ENCODE assay signal across 26 cellular contexts in the genomic region with DNA sequence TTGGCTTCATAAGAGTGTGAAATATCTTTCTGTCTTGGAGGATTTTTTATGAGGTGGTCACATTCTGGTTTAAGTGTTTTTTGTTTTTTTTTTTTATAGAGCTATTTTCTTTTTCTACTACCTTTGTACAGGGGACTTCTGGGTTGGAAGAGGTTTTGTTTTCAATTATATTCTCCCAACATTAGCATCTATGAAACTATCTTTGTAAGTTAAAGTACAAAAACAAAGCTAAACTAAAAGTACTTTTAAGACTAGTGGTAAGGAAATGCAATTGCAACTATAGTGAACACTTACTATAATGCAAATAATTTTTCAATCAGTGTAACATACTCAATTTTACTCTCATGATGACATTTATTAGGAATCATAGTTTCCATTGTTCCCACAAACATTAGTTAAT.
DNase-seq lines count a peak whose midpoint lies in the region; ATAC-seq and TF ChIP-seq lines count a peak whose summit lies in the region.
"Had no signal": no experiment of that assay in that cellular context is flagged by ENCODE, and none has a peak within 500 bp of the region (broad histone marks: within the 10 kb centered on the region; RNA-seq: fewer than 3 reads in every experiment).

No MANE protein-coding gene starts in this region.

- no peaks in the 10 kb centered on the region for H3K4me1 Mint-ChIP-seq in chondrocyte (ENCODE audit: low read depth)
- no peaks in the 10 kb centered on the region for H3K4me1 Mint-ChIP-seq in osteocyte (ENCODE audit: unreplicated experiment)
- H3K4me1 Mint-ChIP-seq: activated B cell treated with CpG ODN at 0.5 μM for 24 hours; central memory CD8-positive, alpha-beta T cell; stimulated activated naive CD8-positive, alpha-beta T cell treated with anti-CD3 and anti-CD28 coated beads, Interleukin-15, amount 100 ng/mL, for 72 hours had no signal

- ATAC-seq in heart right ventricle (no peak), gastrocnemius medialis (no peak)
- ATAC-seq: left colon; Panc1; stimulated activated naive CD8-positive, alpha-beta T cell treated with anti-CD3 and anti-CD28 coated beads, Interleukin-15, amount 100 ng/mL, for 72 hours had no signal

- H3F3A ChIP-seq in Loucy (ENCODE audit: low read depth): no peaks in the 10 kb centered on the region

- H4K20me1 ChIP-seq in Loucy (ENCODE audit: insufficient read depth, low read length, poor library complexity, severe bottlenecking): no peaks in the 10 kb centered on the region

- H3K9ac ChIP-seq in Loucy (ENCODE audit: low read depth, low read length, poor library complexity, severe bottlenecking): no peak overlapping the region

- no peak overlapping the region for H3K4me3 ChIP-seq in GM12864 (ENCODE audit: low read depth, low read length)
- no peak overlapping the region for H3K4me3 ChIP-seq in Loucy (ENCODE audit: low read length, poor library complexity, severe bottlenecking)
- no peak overlapping the region for H3K4me3 ChIP-seq in heart right ventricle
- no peak overlapping the region for H3K4me3 ChIP-seq in gastrocnemius medialis
- H3K4me3 ChIP-seq: SK-N-MC, tibial nerve had no signal

- no peak overlapping the region for H3K4me2 ChIP-seq in Loucy (ENCODE audit: low read depth, low read length, poor library complexity, severe bottlenecking)

- H3K36me3 ChIP-seq in Loucy (ENCODE audit: insufficient read depth, low read length): no peaks in the 10 kb centered on the region
- no peaks in the 10 kb centered on the region for H3K36me3 ChIP-seq in heart right ventricle
- no peaks in the 10 kb centered on the region for H3K36me3 ChIP-seq in gastrocnemius medialis
- H3K36me3 ChIP-seq: tibial nerve had no signal

- H3K9me3 Mint-ChIP-seq in chondrocyte (ENCODE audit: low read depth) (no peaks in the 10 kb centered on the region), osteocyte (ENCODE audit: unreplicated experiment) (peaks cover 6% of the 10 kb centered on the region)

- in situ Hi-C loops in gastrocnemius medialis (cut with MboI; ENCODE audit: low sequenced_read_pairs in 4 of 4): no loop called here

- H3K79me2 ChIP-seq in Loucy (ENCODE audit: insufficient read depth, low read length): no peaks in the 10 kb centered on the region

- H3K27me3 ChIP-seq in Loucy (ENCODE audit: insufficient read depth, low read length, poor library complexity, severe bottlenecking): no peaks in the 10 kb centered on the region
- H3K27me3 ChIP-seq in heart right ventricle: no peaks in the 10 kb centered on the region
- H3K27me3 ChIP-seq in gastrocnemius medialis: no peaks in the 10 kb centered on the region
- H3K27me3 ChIP-seq: tibial nerve had no signal

- H3K27me3 Mint-ChIP-seq in chondrocyte (ENCODE audit: low read depth) (peaks cover 10% of the 10 kb centered on the region), osteocyte (ENCODE audit: unreplicated experiment) (peaks cover 3% of the 10 kb centered on the region)
- H3K27me3 Mint-ChIP-seq: activated B cell treated with CpG ODN at 0.5 μM for 24 hours; activated CD4-positive, alpha-beta memory T cell treated with anti-CD3 and anti-CD28 coated beads for 36 hours; central memory CD8-positive, alpha-beta T cell; stimulated activated naive CD8-positive, alpha-beta T cell treated with anti-CD3 and anti-CD28 coated beads, Interleukin-15, amount 100 ng/mL, for 72 hours had no signal

- no peak overlapping the region for H3K27ac Mint-ChIP-seq in chondrocyte (ENCODE audit: unreplicated experiment)
- H3K27ac Mint-ChIP-seq in osteocyte (ENCODE audit: unreplicated experiment): no peak overlapping the region
- H3K27ac Mint-ChIP-seq: activated B cell treated with CpG ODN at 0.5 μM for 24 hours; activated CD4-positive, alpha-beta memory T cell treated with anti-CD3 and anti-CD28 coated beads for 36 hours; stimulated activated naive CD8-positive, alpha-beta T cell treated with anti-CD3 and anti-CD28 coated beads, Interleukin-15, amount 100 ng/mL, for 72 hours had no signal

- no peaks in the 10 kb centered on the region for H3K9me2 ChIP-seq in Loucy (replicated peaks; ENCODE audit: low read depth, low read length)

- TF ChIP-seq CTCF in GM12864 (IDR thresholded peaks at IDR 0.05; ENCODE audit: low read depth, low read length, missing control alignments): peak; percentile 4
- TF ChIP-seq CTCF in Loucy (conservative IDR thresholded peaks at IDR 0.05; ENCODE audit: low read length): peak; percentile 49
- peak; percentile 58 for TF ChIP-seq CTCF in chondrocyte (IDR thresholded peaks at IDR 0.05)
- peak; percentile 27 for TF ChIP-seq CTCF in osteocyte (IDR thresholded peaks at IDR 0.05)
- peak in 2 of 9 donors; percentile 8 to 45 for TF ChIP-seq CTCF in heart right ventricle (IDR thresholded peaks at IDR 0.05)
- TF ChIP-seq CTCF in GM10266 (IDR thresholded peaks at IDR 0.05; ENCODE audit: control insufficient read depth, insufficient read depth, low read depth, missing control alignments): no peak
- TF ChIP-seq CTCF in gastrocnemius medialis (IDR thresholded peaks at IDR 0.05 in 4 of 5, conservative IDR thresholded peaks at IDR 0.05 in 1 of 5): peak in 1 of 5 experiments; percentile 20

- no peak overlapping the region for H3K4me3 Mint-ChIP-seq in chondrocyte (ENCODE audit: unreplicated experiment)
- H3K4me3 Mint-ChIP-seq in osteocyte (ENCODE audit: unreplicated experiment): no peak overlapping the region
- H3K4me3 Mint-ChIP-seq: activated B cell treated with CpG ODN at 0.5 μM for 24 hours; activated CD4-positive, alpha-beta memory T cell treated with anti-CD3 and anti-CD28 coated beads for 36 hours; central memory CD8-positive, alpha-beta T cell; stimulated activated naive CD8-positive, alpha-beta T cell treated with anti-CD3 and anti-CD28 coated beads, Interleukin-15, amount 100 ng/mL, for 72 hours had no signal

- H3K4me1 ChIP-seq in Loucy (ENCODE audit: insufficient read depth, low read length, poor library complexity, severe bottlenecking): no peaks in the 10 kb centered on the region
- H3K4me1 ChIP-seq in heart right ventricle: no peaks in the 10 kb centered on the region
- H3K4me1 ChIP-seq in gastrocnemius medialis: no peaks in the 10 kb centered on the region
- H3K4me1 ChIP-seq: tibial nerve had no signal

- TF ChIP-seq POLR2A in gastrocnemius medialis (IDR thresholded peaks at IDR 0.05): no peak

- no peaks in the 10 kb centered on the region for H3K36me3 Mint-ChIP-seq in chondrocyte (ENCODE audit: low read depth)
- no peaks in the 10 kb centered on the region for H3K36me3 Mint-ChIP-seq in osteocyte (ENCODE audit: unreplicated experiment)
- H3K36me3 Mint-ChIP-seq: activated CD4-positive, alpha-beta memory T cell treated with anti-CD3 and anti-CD28 coated beads for 36 hours had no signal

- DNase-seq in GM12864 (ENCODE audit: low read depth) (no peak), chondrocyte (ENCODE audit: low spot score) (no peak), osteocyte (ENCODE audit: extremely low spot score, unreplicated experiment) (no peak), heart right ventricle (no peak), GM10266 (ENCODE audit: extremely low spot score) (no peak), midbrain (lab: John Stamatoyannopoulos, UW) (no peak), gastrocnemius medialis (no peak)
- DNase-seq: activated B cell treated with CpG ODN at 0.5 μM for 24 hours; activated CD4-positive, alpha-beta memory T cell treated with anti-CD3 and anti-CD28 coated beads for 36 hours; activated naive CD4-positive, alpha-beta T cell; activated T-cell treated with anti-CD3 and anti-CD28 coated beads, Interleukin-2, amount 50 U/mL, for 1 hour; aorta; DMS79 treated with DMSO at 0.1 percent for 48 hours; erythroblast; left colon; NCI-H146; NCI-H2171 treated with DMSO at 0.1 percent for 48 hours; NCI-H748 treated with DMSO at 0.1 percent for 48 hours; stimulated activated CD4-positive, alpha-beta T cell treated with anti-CD3 and anti-CD28 coated beads, Interleukin-4, amount 100 ng/mL, for 24 hours; stimulated activated naive CD8-positive, alpha-beta T cell treated with anti-CD3 and anti-CD28 coated beads, Interleukin-15, amount 100 ng/mL, for 72 hours; T-helper 9 cell had no signal

- no peak overlapping the region for H2AFZ ChIP-seq in Loucy (ENCODE audit: low read length)

- intact Hi-C loops in heart right ventricle (cut with DNase I) (no loop called here), gastrocnemius medialis (cut with DNase I; ENCODE audit: low total_unique reads) (no loop called here)

- H3K9me3 ChIP-seq in Loucy (ENCODE audit: insufficient read depth, low read depth, low read length) (no peaks in the 10 kb centered on the region), heart right ventricle (peaks cover 0 to 5% (median 0%) of the 10 kb centered on the region in 11 donors), gastrocnemius medialis (no peaks in the 10 kb centered on the region)
- H3K9me3 ChIP-seq: tibial nerve had no signal

- no peak overlapping the region for H3K27ac ChIP-seq in heart right ventricle
- no peak overlapping the region for H3K27ac ChIP-seq in gastrocnemius medialis
- H3K27ac ChIP-seq: SK-N-MC, tibial nerve had no signal
